ENCODE assay signal across 26 cellular contexts in the genomic region with DNA sequence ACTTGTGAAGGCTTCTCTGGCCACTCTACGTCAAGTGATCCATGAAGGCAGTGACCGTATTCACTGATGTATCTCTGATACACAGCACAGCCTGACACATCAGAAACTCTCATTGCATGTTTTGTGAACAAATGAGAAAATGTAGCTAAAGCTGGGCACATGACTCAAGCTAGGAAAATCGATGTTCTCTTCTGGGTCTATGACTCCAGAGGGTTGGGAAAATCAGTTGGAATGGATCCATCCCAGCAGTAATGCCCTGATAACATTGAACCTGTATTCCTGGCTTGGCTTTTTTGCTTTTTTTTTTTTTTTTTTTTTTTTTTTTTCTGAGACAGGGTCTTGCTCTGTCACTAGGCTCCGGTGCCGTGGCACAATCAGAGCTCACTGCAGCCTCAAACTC.
"Had no signal": no experiment of that assay in that cellular context is flagged by ENCODE, and none has a peak within 500 bp of the region (broad histone marks: within the 10 kb centered on the region; RNA-seq: fewer than 3 reads in every experiment).

No MANE protein-coding gene starts in this region.

- H3K9me3 ChIP-seq: esophagus squamous epithelium, gastroesophageal sphincter, heart left ventricle, left lung, lower lobe of right lung, mucosa of descending colon had no signal

- DNase-seq: dermis blood vessel endothelial cell; effector CD8-positive, alpha-beta T cell; effector memory CD8-positive, alpha-beta T cell; endodermal cell; erythroblast; esophagus squamous epithelium; foreskin fibroblast; foreskin melanocyte; heart left ventricle; hypothalamus; immature natural killer cell; islet precursor cell; kidney; kidney glomerular epithelial cell; left colon; left lung; left ventricle myocardium superior; lower lobe of right lung; mesenchymal stem cell; mucosa of descending colon; naive B cell had no signal

- H2AFZ ChIP-seq: hepatocyte had no signal

- H3K27me3 ChIP-seq: esophagus squamous epithelium, gastroesophageal sphincter, heart left ventricle, left lung had no signal

- H3K4me2 ChIP-seq: hepatocyte had no signal

- H3K36me3 ChIP-seq: esophagus squamous epithelium, gastroesophageal sphincter, heart left ventricle, left lung, lower lobe of right lung had no signal

- ATAC-seq: effector memory CD8-positive, alpha-beta T cell; esophagus mucosa; gastroesophageal sphincter; heart left ventricle; left colon; left lung; left ventricle myocardium superior; lower lobe of right lung; mucosa of descending colon had no signal

- H3K4me3 ChIP-seq: coronary artery, esophagus squamous epithelium, gastroesophageal sphincter, heart left ventricle, hepatocyte, left lung, lower lobe of right lung, mucosa of descending colon had no signal

- H3K79me2 ChIP-seq: hepatocyte had no signal

- H3K4me1 ChIP-seq: esophagus squamous epithelium, gastroesophageal sphincter, heart left ventricle, left lung, lower lobe of right lung had no signal

- H3K27ac ChIP-seq: coronary artery, epithelial cell of prostate, esophagus squamous epithelium, gastroesophageal sphincter, heart left ventricle, hepatocyte, left lung, lower lobe of right lung had no signal
